8 cellular contexts compared by ENCODE assay signal in the genomic region with DNA sequence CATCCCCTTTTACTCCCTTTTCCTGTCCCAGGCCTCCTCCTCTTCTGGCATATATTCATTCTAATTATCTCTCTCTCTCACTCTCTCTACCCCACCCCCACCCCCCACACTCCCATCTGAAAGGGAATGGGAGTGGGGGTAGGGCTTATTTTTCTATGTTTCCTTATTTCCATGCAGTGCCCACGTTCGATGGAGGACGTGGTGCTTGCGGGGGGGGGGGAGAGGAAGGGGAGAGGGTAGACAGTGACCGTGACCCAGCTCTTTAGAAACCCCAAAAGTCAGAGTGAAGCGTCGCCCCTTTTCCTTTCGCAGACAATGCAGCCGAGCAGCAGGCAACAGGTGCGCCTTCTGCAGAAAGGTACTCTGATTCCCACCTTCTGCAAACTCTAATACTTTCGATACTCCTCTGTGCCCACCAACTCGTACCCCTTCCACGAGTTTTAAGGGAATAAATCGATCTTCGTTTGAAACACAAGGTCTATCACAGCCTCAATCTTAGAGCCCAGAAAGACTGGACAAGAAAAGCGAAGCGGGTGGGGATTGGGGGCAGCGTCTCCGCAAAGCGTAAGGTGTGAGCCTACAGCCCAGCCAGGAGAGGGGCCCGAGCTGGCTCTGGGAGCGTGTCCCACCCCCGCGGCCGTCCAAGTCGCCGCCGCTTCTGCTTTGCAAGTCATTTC. TPM values are rescaled to one million over a fixed set of nuclear protein-coding genes. Genes with fewer than 3 reads are reported as not detected.
A peak's percentile ranks its signal among the peaks of the same experiment; 100 is the strongest.
DNase-seq lines count a peak whose midpoint lies in the region; ATAC-seq and TF ChIP-seq lines count a peak whose summit lies in the region.

No MANE protein-coding gene starts in this region.

- peaks cover 0 to 5% of the 10 kb centered on the region in 2 donors for H3K36me3 ChIP-seq in psoas muscle (ENCODE audit: insufficient read depth in 1 of 2, low read depth in 1 of 2)

- no peaks in the 10 kb centered on the region for H3K9me3 Mint-ChIP-seq in activated CD8-positive, alpha-beta T cell treated with anti-CD3 and anti-CD28 coated beads for 36 hours

- intact Hi-C loops in activated CD8-positive, alpha-beta T cell treated with anti-CD3 and anti-CD28 coated beads for 36 hours (cut with micrococcal nuclease): loop anchor here (5.0 to 10.0 kb wide), 2 partner anchors 254 to 561 kb away; no protein-coding TSS in a partner anchor
- intact Hi-C loops in psoas muscle (cut with DNase I): loop anchor here (10.0 kb wide), 2 partner anchors 251 to 561 kb away; no protein-coding TSS in a partner anchor

- no peaks in the 10 kb centered on the region for H3K27me3 Mint-ChIP-seq in activated CD8-positive, alpha-beta T cell treated with anti-CD3 and anti-CD28 coated beads for 36 hours

- H3K9me3 ChIP-seq in psoas muscle: no peaks in the 10 kb centered on the region

- in situ Hi-C loops in Caki2 (cut with HindIII; ENCODE audit: low pct_unique_long_range_greater_than_20kb, low sequenced_read_pairs): loop anchor here (25.0 kb wide), 1 partner anchor 254 kb away; no protein-coding TSS in a partner anchor

- TF ChIP-seq CTCF in activated CD8-positive, alpha-beta T cell treated with anti-CD3 and anti-CD28 coated beads for 36 hours (IDR thresholded peaks at IDR 0.05): no peak
- no peak for TF ChIP-seq CTCF in foreskin fibroblast (IDR thresholded peaks at IDR 0.05; ENCODE audit: low read depth, low read length)
- TF ChIP-seq CTCF in psoas muscle (IDR thresholded peaks at IDR 0.05): no peak

- peak overlapping the region; percentile 57 to 63 for H3K4me3 ChIP-seq in foreskin fibroblast (ENCODE audit: low read depth in 1 of 2, low read length in 2 of 2)
- peak overlapping the region; percentile 78 for H3K4me3 ChIP-seq in psoas muscle

- H3K4me3 Mint-ChIP-seq in activated CD8-positive, alpha-beta T cell treated with anti-CD3 and anti-CD28 coated beads for 36 hours: peak overlapping the region; percentile 82

- H3K4me1 Mint-ChIP-seq in activated CD8-positive, alpha-beta T cell treated with anti-CD3 and anti-CD28 coated beads for 36 hours (ENCODE audit: low read depth): peaks cover 43% of the 10 kb centered on the region

- peak overlapping the region; percentile 93 for H3K27ac ChIP-seq in psoas muscle

- WGBS in psoas muscle, 3 donors: 0 to 1% (median 1%) methylated on average over 27 to 28 of the region's 28 CpGs

- H3K36me3 Mint-ChIP-seq in activated CD8-positive, alpha-beta T cell treated with anti-CD3 and anti-CD28 coated beads for 36 hours (ENCODE audit: low read depth): peaks cover 41% of the 10 kb centered on the region

- peak; percentile 24 for DNase-seq in Caki2 (ENCODE audit: low read depth)
- peak; percentile 86 for DNase-seq in activated CD8-positive, alpha-beta T cell treated with anti-CD3 and anti-CD28 coated beads for 36 hours
- peak in 1 of 2 donors; percentile 39 for DNase-seq in foreskin fibroblast
- DNase-seq in psoas muscle: no peak
- no peak for DNase-seq in H4 (ENCODE audit: low spot score)
- no peak for DNase-seq in central memory CD4-positive, alpha-beta T cell

- no peaks in the 10 kb centered on the region for H3K27me3 ChIP-seq in psoas muscle (ENCODE audit: insufficient read depth in 3 of 3, low read length in 2 of 3)

- POLR2A ChIA-PET in activated CD8-positive, alpha-beta T cell treated with anti-CD3 and anti-CD28 coated beads for 36 hours (lab: Charles Lee): interaction anchor here (0.6 to 5.0 kb wide), 9 partner anchors 8 to 256 kb away, joined by 3 to 37 read pairs (median 5); a partner anchor contains a TSS

- H3K4me1 ChIP-seq in psoas muscle: peaks cover 19% of the 10 kb centered on the region

- CTCF ChIA-PET in activated CD8-positive, alpha-beta T cell treated with anti-CD3 and anti-CD28 coated beads for 36 hours (lab: Charles Lee): interaction anchor here (1.2 to 3.3 kb wide), 8 partner anchors 9 to 255 kb away, joined by 3 to 33 read pairs (median 10); no protein-coding TSS in a partner anchor

- peak overlapping the region; percentile 98 for H3K27ac Mint-ChIP-seq in activated CD8-positive, alpha-beta T cell treated with anti-CD3 and anti-CD28 coated beads for 36 hours

- ATAC-seq in GM19438 (IDR thresholded peaks at IDR 0.05; ENCODE audit: low read depth, unreplicated experiment): peak; percentile 19
- peak; percentile 5 for ATAC-seq in HG03565 (IDR thresholded peaks at IDR 0.05; ENCODE audit: unreplicated experiment)
- peak; percentile 14 for ATAC-seq in activated CD8-positive, alpha-beta T cell treated with anti-CD3 and anti-CD28 coated beads for 36 hours
- ATAC-seq in psoas muscle: peak; percentile 1 to 35 (median 13)

RNA-seq across cellular contexts. Expression of a gene that starts 0.9 kb away (rescaled TPM):
- not detected in 2 replicates for total RNA-seq in Caki2 (2014; rRNA removed; shearing (Covaris generic); ENCODE audit: low replicate concordance)
- total RNA-seq in activated CD8-positive, alpha-beta T cell treated with anti-CD3 and anti-CD28 coated beads for 36 hours: 10 to 100 TPM; 57.6 to 61.6 TPM
- 1 to 10 TPM in 2 of 4 donors, under 1 TPM in 2; 0.86 to 2.3 (median 1.3) TPM for total RNA-seq in psoas muscle
- 1 to 10 TPM in 2 of 3 donors, under 1 TPM in 1; 0.31 to 1.4 (median 1.2) TPM for polyA plus RNA-seq in psoas muscle
- total RNA-seq in H4 (2014; rRNA removed; shearing (Covaris generic)): 0.70 TPM in 1 of 2 replicates, not detected in the other

Comparison
In these comparisons a context has a peak if more than half of its experiments do, and no peak if none do; other contexts are left out.
1. DNase-seq: peak in Caki2 (single experiment) and activated CD8-positive, alpha-beta T cell treated with anti-CD3 and anti-CD28 coated beads for 36 hours (single experiment); none in psoas muscle (0 of 2), H4 (single experiment) and central memory CD4-positive, alpha-beta T cell (single experiment).
2. RNA of a gene that starts 0.9 kb away (total RNA-seq): 57.6 to 61.6 TPM in activated CD8-positive, alpha-beta T cell treated with anti-CD3 and anti-CD28 coated beads for 36 hours; 0.86 to 2.3 TPM in psoas muscle, 0.70 TPM in H4 and not detected in Caki2; every median in the first group is over 10 times any median in the second.
3. Peak in every context shown above with its lines, with median percentiles within 50 percentile points of each other: ATAC-seq.